ENCODE assay signal across 8 cellular contexts in genomic region chr1:167722152-167722869, GRCh38. TPM values are rescaled to one million over a fixed set of nuclear protein-coding genes. Genes with fewer than 3 reads are reported as not detected.
DNase-seq lines count a peak whose midpoint lies in the region; ATAC-seq and TF ChIP-seq lines count a peak whose summit lies in the region.

No MANE protein-coding gene starts in this region.

- no peaks in the 10 kb centered on the region for H3K27me3 Mint-ChIP-seq in activated T-helper 17 cell treated with anti-CD3 and anti-CD28 coated beads, Interleukin-2, amount 50 U/mL, for 72 hours
- H3K27me3 Mint-ChIP-seq in osteocyte (ENCODE audit: unreplicated experiment): no peaks in the 10 kb centered on the region

- ATAC-seq in GM18498 (IDR thresholded peaks at IDR 0.05; ENCODE audit: unreplicated experiment): peak; percentile 42
- ATAC-seq in HG02938 (IDR thresholded peaks at IDR 0.05; ENCODE audit: unreplicated experiment): peak; percentile 29
- ATAC-seq in activated T-helper 17 cell treated with anti-CD3 and anti-CD28 coated beads, Interleukin-2, amount 50 U/mL, for 72 hours (replicated peaks): peak; percentile 64

- H3K27ac Mint-ChIP-seq in activated T-helper 17 cell treated with anti-CD3 and anti-CD28 coated beads, Interleukin-2, amount 50 U/mL, for 72 hours: peak overlapping the region; percentile 77
- peak overlapping the region; percentile 67 for H3K27ac Mint-ChIP-seq in osteocyte (ENCODE audit: unreplicated experiment)

- DNase-seq in A172 (ENCODE audit: low spot score) (peak; percentile 50), NCI-H2171 (lab: John Stamatoyannopoulos, UW) (peak; percentile 21), head of caudate nucleus (peak in 25 of 42 donors; percentile 8 to 59 (median 33)), osteocyte (ENCODE audit: extremely low spot score, unreplicated experiment) (no peak)
- no peak for DNase-seq in NK-92 treated with Interleukin-12 subunit alpha and Interleukin-12 subunit beta, amount 100 ng/mL, for 24 hours (lab: John Stamatoyannopoulos, UW)

- no peaks in the 10 kb centered on the region for H3K36me3 Mint-ChIP-seq in activated T-helper 17 cell treated with anti-CD3 and anti-CD28 coated beads, Interleukin-2, amount 50 U/mL, for 72 hours (ENCODE audit: low read depth)
- peaks cover 4% of the 10 kb centered on the region for H3K36me3 Mint-ChIP-seq in osteocyte (ENCODE audit: unreplicated experiment)

- intact Hi-C loops in head of caudate nucleus (cut with DNase I): loop anchor here (5.0 kb wide), 1 partner anchor 80 kb away; no protein-coding TSS in a partner anchor

- H3K4me3 Mint-ChIP-seq in activated T-helper 17 cell treated with anti-CD3 and anti-CD28 coated beads, Interleukin-2, amount 50 U/mL, for 72 hours: peak overlapping the region; percentile 88
- H3K4me3 Mint-ChIP-seq in osteocyte (ENCODE audit: unreplicated experiment): peak overlapping the region; percentile 93

- H3K9me3 Mint-ChIP-seq in activated T-helper 17 cell treated with anti-CD3 and anti-CD28 coated beads, Interleukin-2, amount 50 U/mL, for 72 hours: no peaks in the 10 kb centered on the region
- H3K9me3 Mint-ChIP-seq in osteocyte (ENCODE audit: unreplicated experiment): no peaks in the 10 kb centered on the region

- H3K4me1 Mint-ChIP-seq in activated T-helper 17 cell treated with anti-CD3 and anti-CD28 coated beads, Interleukin-2, amount 50 U/mL, for 72 hours: peaks cover 19% of the 10 kb centered on the region
- H3K4me1 Mint-ChIP-seq in osteocyte (ENCODE audit: unreplicated experiment): peaks cover 47% of the 10 kb centered on the region

- TF ChIP-seq CTCF in osteocyte (IDR thresholded peaks at IDR 0.05): no peak

RNA-seq across cellular contexts. Expression of gene MPZL1, which starts 0.5 kb away (rescaled TPM):
- total RNA-seq in A172 (2014; rRNA removed; shearing (Covaris generic)): 126 and 170 TPM in 2 replicates
- 10 to 100 TPM; 24.4 to 27.0 TPM for total RNA-seq in activated T-helper 17 cell treated with anti-CD3 and anti-CD28 coated beads, Interleukin-2, amount 50 U/mL, for 72 hours
- 147 and 155 TPM in 2 replicates for total RNA-seq in osteocyte

Comparison
In these comparisons a context has a peak if more than half of its experiments do, and no peak if none do; other contexts are left out.
1. DNase-seq: peak in A172 (single experiment), NCI-H2171 (single experiment) and head of caudate nucleus (25 of 42); none in osteocyte (single experiment) and NK-92 treated with Interleukin-12 subunit alpha and Interleukin-12 subunit beta, amount 100 ng/mL, for 24 hours (single experiment).
2. Peak in every context shown above with its lines, with median percentiles within 50 percentile points of each other: ATAC-seq.